In the genomic region with DNA sequence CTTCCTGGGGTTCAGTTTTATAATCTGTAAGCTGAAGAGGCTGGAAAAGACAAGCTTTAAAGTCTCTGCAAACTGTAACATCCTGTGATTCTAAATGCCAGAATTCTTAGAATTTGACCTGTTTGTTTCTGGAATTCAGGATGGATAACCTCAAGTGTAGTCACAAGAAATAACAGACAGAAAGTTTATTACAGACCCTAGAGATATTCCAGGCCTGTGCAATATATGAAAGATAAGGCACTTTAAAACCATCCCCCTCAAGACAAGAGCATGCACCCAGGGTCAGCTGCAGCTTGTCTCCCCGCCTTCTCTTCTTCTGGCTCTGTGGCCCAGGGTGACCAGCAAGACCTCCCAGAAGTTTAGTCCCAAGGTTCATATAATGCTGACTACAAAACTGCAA, we compare ENCODE assay signal across 29 cellular contexts.
DNase-seq lines count a peak whose midpoint lies in the region; ATAC-seq, FAIRE-seq and TF ChIP-seq lines count a peak whose summit lies in the region.
"Had no signal": no experiment of that assay in that cellular context is flagged by ENCODE, and none has a peak within 500 bp of the region (broad histone marks: within the 10 kb centered on the region; RNA-seq: fewer than 3 reads in every experiment).

No MANE protein-coding gene starts in this region.

- no peak overlapping the region for H3K23ac ChIP-seq in mesenchymal stem cell (ENCODE audit: low read length in 2 of 2)

- FAIRE-seq in HepG2 (lab: Jason Lieb, UNC), result no peak
- FAIRE-seq: GM12892, RCC 7860 had no signal

- H2AFZ ChIP-seq in HepG2 (ENCODE audit: low read length), result no peak overlapping the region
- no peak overlapping the region for H2AFZ ChIP-seq in hepatocyte
- H2AFZ ChIP-seq in mesenchymal stem cell (ENCODE audit: low read depth, low read length), result no peak overlapping the region
- H2AFZ ChIP-seq in smooth muscle cell (ENCODE audit: low read depth), result peak overlapping the region; percentile 70

- H3K9me3 ChIP-seq in liver (ENCODE audit: control insufficient read depth in 4 of 4, low read length in 3 of 4) (no peaks in the 10 kb centered on the region), HepG2 (ENCODE audit: low read length) (no peaks in the 10 kb centered on the region), hepatocyte (ENCODE audit: low read depth) (no peaks in the 10 kb centered on the region), mesenchymal stem cell (ENCODE audit: control insufficient read depth, low read length) (no peaks in the 10 kb centered on the region), smooth muscle cell (replicated peaks; ENCODE audit: low read depth) (no peaks in the 10 kb centered on the region)
- H3K9me3 ChIP-seq: BE2C, HAP-1, SK-N-SH had no signal

- DNase-seq in HepG2 (ENCODE audit: low spot score) (no peak), hepatocyte (ENCODE audit: low spot score) (no peak), mesenchymal stem cell (peak; percentile 20), smooth muscle cell (lab: John Stamatoyannopoulos, UW; ENCODE audit: unreplicated experiment) (no peak), omental fat pad (ENCODE audit: low spot score) (no peak), NCI-H1694 (lab: John Stamatoyannopoulos, UW) (no peak)
- DNase-seq: 8988T; ACHN; BE2C; CD8-positive, alpha-beta memory T cell; DMS 273 treated with DMSO at 0.1 percent for 48 hours; DMS79 treated with DMSO at 0.1 percent for 48 hours; GOT3; HFFc6; Karpas-422; NCI-H1092; NCI-H1417 treated with DMSO at 0.1 percent for 48 hours; NCI-H187 treated with DMSO at 0.1 percent for 48 hours; NCI-H2107; NCI-H446; NCI-H524 treated with DMSO at 0.1 percent for 48 hours; NCI-H774; SK-N-SH had no signal

- no peak overlapping the region for H4K8ac ChIP-seq in mesenchymal stem cell (ENCODE audit: low read length)

- intact Hi-C loops in HepG2 (cut with micrococcal nuclease; ENCODE audit: unreplicated experiment), result no loop called here

- H3K79me1 ChIP-seq in mesenchymal stem cell (replicated peaks; ENCODE audit: low read length, poor library complexity, severe bottlenecking), result no peaks in the 10 kb centered on the region

- 90% methylated on average over 1 of the region's 1 CpG for WGBS in liver
- WGBS in HepG2 (ENCODE audit: low lambda C conversion rate), result 0% methylated on average over 1 of the region's 1 CpG
- 82% methylated on average over 1 of the region's 1 CpG for WGBS in hepatocyte (ENCODE audit: low lambda C conversion rate, missing lambda C conversion rate)
- WGBS in mesenchymal stem cell, result 32% methylated on average over 1 of the region's 1 CpG
- WGBS in smooth muscle cell (ENCODE audit: low lambda C conversion rate), result 33% methylated on average over 1 of the region's 1 CpG

- H4K91ac ChIP-seq in mesenchymal stem cell (ENCODE audit: low read length), result no peak overlapping the region

- TF ChIP-seq RAD21 in liver (IDR thresholded peaks at IDR 0.05), result peak; percentile 19 to 22
- TF ChIP-seq RAD21 in HepG2 (CRISPR knock-in tag; IDR thresholded peaks at IDR 0.05), result no peak

- H2BK15ac ChIP-seq in mesenchymal stem cell (ENCODE audit: low read depth, poor library complexity, severe bottlenecking), result no peak overlapping the region

- ATAC-seq in HepG2, result no peak
- ATAC-seq in omental fat pad (ENCODE audit: low FRiP score), result no peak
- ATAC-seq in GM18520 (IDR thresholded peaks at IDR 0.05; ENCODE audit: unreplicated experiment), result no peak

- no peaks in the 10 kb centered on the region for H3K27me3 ChIP-seq in liver (ENCODE audit: control insufficient read depth in 4 of 4, insufficient read depth in 4 of 4, low read length in 3 of 4)
- no peaks in the 10 kb centered on the region for H3K27me3 ChIP-seq in HepG2 (ENCODE audit: control insufficient read depth in 1 of 2, insufficient read depth in 2 of 2, low read length in 2 of 2)
- no peaks in the 10 kb centered on the region for H3K27me3 ChIP-seq in hepatocyte
- no peaks in the 10 kb centered on the region for H3K27me3 ChIP-seq in mesenchymal stem cell (ENCODE audit: control insufficient read depth in 1 of 2, insufficient read depth in 1 of 2, low read length in 2 of 2)
- H3K27me3 ChIP-seq in smooth muscle cell (ENCODE audit: low read depth), result no peaks in the 10 kb centered on the region
- H3K27me3 ChIP-seq: BE2C had no signal

- no peaks in the 10 kb centered on the region for H3K9me2 ChIP-seq in hepatocyte (replicated peaks; ENCODE audit: insufficient read depth)
- H3K9me2 ChIP-seq: SK-N-SH had no signal

- no TSS peak for BruUV-seq in HepG2 (replicated peaks; lab: Mats Ljungman, UMichigan)

- TF ChIP-seq CTCF in liver (IDR thresholded peaks at IDR 0.05; ENCODE audit: low read depth, low read length, missing input control) (no peak), HepG2 (CRISPR knock-in tag; IDR thresholded peaks at IDR 0.05) (no peak), hepatocyte (IDR thresholded peaks at IDR 0.05; ENCODE audit: poor library complexity) (no peak), smooth muscle cell (IDR thresholded peaks at IDR 0.05; ENCODE audit: borderline replicate concordance, insufficient read depth, poor library complexity, severe bottlenecking) (no peak), omental fat pad (IDR thresholded peaks at IDR 0.05) (no peak)

- H3K4me2 ChIP-seq in HepG2 (ENCODE audit: low read depth, low read length) (no peak overlapping the region), hepatocyte (no peak overlapping the region), mesenchymal stem cell (ENCODE audit: low read length, poor library complexity, severe bottlenecking) (no peak overlapping the region), smooth muscle cell (peak overlapping the region; percentile 23)
- H3K4me2 ChIP-seq: SK-N-SH had no signal

- CTCF ChIA-PET in HepG2 (lab: Yijun Ruan, JAX; ENCODE audit: low intra/inter-chr PET ratio, low total read pairs), result no interaction called here

- H2BK5ac ChIP-seq in mesenchymal stem cell (ENCODE audit: low read depth, low read length, poor library complexity, severe bottlenecking), result no peak overlapping the region

- peaks cover 8% of the 10 kb centered on the region for H3F3A ChIP-seq in smooth muscle cell (ENCODE audit: low read depth)

- H3K4me1 ChIP-seq in liver (ENCODE audit: control insufficient read depth in 4 of 4, insufficient read depth in 4 of 4, low read length in 3 of 4), result no peaks in the 10 kb centered on the region
- no peaks in the 10 kb centered on the region for H3K4me1 ChIP-seq in HepG2 (ENCODE audit: insufficient read depth, low read length)
- H3K4me1 ChIP-seq in hepatocyte (ENCODE audit: insufficient read depth), result peaks cover 9% of the 10 kb centered on the region
- no peaks in the 10 kb centered on the region for H3K4me1 ChIP-seq in mesenchymal stem cell (ENCODE audit: control insufficient read depth, insufficient read depth, low read depth, low read length)
- H3K4me1 ChIP-seq in smooth muscle cell (ENCODE audit: low read depth), result no peaks in the 10 kb centered on the region
- H3K4me1 ChIP-seq: BE2C, HAP-1 had no signal

- no peak overlapping the region for H3K4ac ChIP-seq in mesenchymal stem cell (ENCODE audit: low read depth in 1 of 2, low read length in 2 of 2)

- H3K36me3 ChIP-seq in liver (ENCODE audit: control insufficient read depth in 4 of 4, insufficient read depth in 3 of 4, low read depth in 1 of 4, low read length in 3 of 4) (no peaks in the 10 kb centered on the region), HepG2 (replicated peaks in 1 of 2; ENCODE audit: control insufficient read depth in 1 of 2, insufficient read depth in 2 of 2, low read length in 2 of 2) (no peaks in the 10 kb centered on the region), hepatocyte (replicated peaks; ENCODE audit: insufficient read depth, low read depth) (no peaks in the 10 kb centered on the region), mesenchymal stem cell (ENCODE audit: control insufficient read depth in 1 of 2, insufficient read depth in 2 of 2, low read depth in 1 of 2, low read length in 2 of 2) (no peaks in the 10 kb centered on the region), smooth muscle cell (ENCODE audit: low read depth) (no peaks in the 10 kb centered on the region)
- H3K36me3 ChIP-seq: BE2C, HAP-1 had no signal

- no peak overlapping the region for H3K14ac ChIP-seq in mesenchymal stem cell (ENCODE audit: low read length in 2 of 2)

- no peak for TF ChIP-seq EP300 in HepG2 (IDR thresholded peaks at IDR 0.05; ENCODE audit: low read depth in 2 of 2, low read length in 2 of 2)
- TF ChIP-seq EP300 in HepG2 (CRISPR knock-in tag; IDR thresholded peaks at IDR 0.05; ENCODE audit: borderline replicate concordance), result no peak

- no peak overlapping the region for H2AK5ac ChIP-seq in mesenchymal stem cell (ENCODE audit: low read length, severe bottlenecking)

- no peak overlapping the region for H3K18ac ChIP-seq in mesenchymal stem cell (ENCODE audit: low read depth in 1 of 2, low read length in 2 of 2)

- H4K20me1 ChIP-seq in HepG2 (ENCODE audit: insufficient read depth, low read length) (no peaks in the 10 kb centered on the region), hepatocyte (ENCODE audit: insufficient read depth, poor library complexity, severe bottlenecking) (no peaks in the 10 kb centered on the region), smooth muscle cell (ENCODE audit: low read depth) (no peaks in the 10 kb centered on the region)

- H3K9ac ChIP-seq in liver (ENCODE audit: low read depth in 1 of 2, low read length in 2 of 2) (no peak overlapping the region), HepG2 (ENCODE audit: insufficient read depth, low read depth, low read length) (no peak overlapping the region), mesenchymal stem cell (ENCODE audit: low read length) (no peak overlapping the region), smooth muscle cell (ENCODE audit: low read depth) (no peak overlapping the region)
- H3K9ac ChIP-seq: SK-N-SH had no signal

- POLR2A ChIA-PET in HepG2 (lab: Yijun Ruan, JAX), result no interaction called here

- H3K4me3 ChIP-seq in liver (ENCODE audit: low read depth in 1 of 3, low read length in 3 of 3), result no peak overlapping the region
- no peak overlapping the region for H3K4me3 ChIP-seq in HepG2 (replicated peaks in 1 of 3; ENCODE audit: insufficient read depth in 1 of 3, low read depth in 2 of 3, low read length in 3 of 3)
- H3K4me3 ChIP-seq in hepatocyte, result no peak overlapping the region
- no peak overlapping the region for H3K4me3 ChIP-seq in mesenchymal stem cell (ENCODE audit: insufficient read depth in 1 of 2, low read depth in 1 of 2, low read length in 2 of 2)
- no peak overlapping the region for H3K4me3 ChIP-seq in smooth muscle cell
- H3K4me3 ChIP-seq: HAP-1 had no signal

- no peak overlapping the region for H2BK120ac ChIP-seq in mesenchymal stem cell (ENCODE audit: low read depth, low read length)

- no peak overlapping the region for H2BK12ac ChIP-seq in mesenchymal stem cell (ENCODE audit: low read length in 2 of 2)

- no peaks in the 10 kb centered on the region for H3K79me2 ChIP-seq in HepG2 (ENCODE audit: insufficient read depth, low read length)
- no peaks in the 10 kb centered on the region for H3K79me2 ChIP-seq in hepatocyte
- H3K79me2 ChIP-seq in smooth muscle cell (ENCODE audit: low read depth), result no peaks in the 10 kb centered on the region

- in situ Hi-C loops in HepG2 (cut with HindIII; ENCODE audit: extremely low pct_ligation_motif_present, low pct_unique_long_range_greater_than_20kb), result no loop called here

- TF ChIP-seq POLR2A in HepG2 (IDR thresholded peaks at IDR 0.05; ENCODE audit: insufficient read depth in 1 of 2, low read depth in 2 of 2, low read length in 2 of 2), result no peak

- H3K27ac ChIP-seq in liver (ENCODE audit: low read depth in 1 of 2, low read length in 2 of 2) (no peak overlapping the region), HepG2 (ENCODE audit: extremely low read length, insufficient read depth, low read length) (no peak overlapping the region), hepatocyte (peak overlapping the region; percentile 30), mesenchymal stem cell (ENCODE audit: low read length, poor library complexity, severe bottlenecking) (no peak overlapping the region), smooth muscle cell (ENCODE audit: low read depth) (peak overlapping the region; percentile 49)
- H3K27ac ChIP-seq: HL-60 had no signal

Comparison
In these comparisons a context has a peak if more than half of its experiments do, and no peak if none do; other contexts are left out.
1. H3K27ac ChIP-seq: peak in hepatocyte (single experiment) and smooth muscle cell (single experiment); none in liver (0 of 2), HepG2 (single experiment) and mesenchymal stem cell (single experiment).